9 cellular contexts compared by ENCODE assay signal in genomic region chr2:160381425-160381951, GRCh38.
DNase-seq lines count a peak whose midpoint lies in the region; ATAC-seq and TF ChIP-seq lines count a peak whose summit lies in the region.
"Had no signal": no experiment of that assay in that cellular context is flagged by ENCODE, and none has a peak within 500 bp of the region (broad histone marks: within the 10 kb centered on the region; RNA-seq: fewer than 3 reads in every experiment).

No MANE protein-coding gene starts in this region.

- no peak for TF ChIP-seq CTCF in mesothelial cell of epicardium (IDR thresholded peaks at IDR 0.05; ENCODE audit: unreplicated experiment)
- TF ChIP-seq CTCF in type B pancreatic cell (conservative IDR thresholded peaks at IDR 0.05): no peak

- no peaks in the 10 kb centered on the region for H3K9me3 Mint-ChIP-seq in activated T-cell treated with anti-CD3 and anti-CD28 coated beads, Interleukin-2, amount 50 U/mL, for 72 hours
- no peaks in the 10 kb centered on the region for H3K9me3 Mint-ChIP-seq in mesothelial cell of epicardium
- no peaks in the 10 kb centered on the region for H3K9me3 Mint-ChIP-seq in type B pancreatic cell

- no peaks in the 10 kb centered on the region for H3K27me3 Mint-ChIP-seq in activated T-cell treated with anti-CD3 and anti-CD28 coated beads, Interleukin-2, amount 50 U/mL, for 72 hours (ENCODE audit: low read depth)
- H3K27me3 Mint-ChIP-seq in mesothelial cell of epicardium (ENCODE audit: low read depth) (no peaks in the 10 kb centered on the region), type B pancreatic cell (no peaks in the 10 kb centered on the region)

- H3K4me1 Mint-ChIP-seq in activated T-cell treated with anti-CD3 and anti-CD28 coated beads, Interleukin-2, amount 50 U/mL, for 72 hours (ENCODE audit: low read depth): peaks cover 66% of the 10 kb centered on the region
- H3K4me1 Mint-ChIP-seq in mesothelial cell of epicardium (peaks cover 41% of the 10 kb centered on the region), type B pancreatic cell (ENCODE audit: unreplicated experiment) (peaks cover 27% of the 10 kb centered on the region)

- H3K27ac Mint-ChIP-seq in activated T-cell treated with anti-CD3 and anti-CD28 coated beads, Interleukin-2, amount 50 U/mL, for 72 hours: peak overlapping the region; percentile 58
- peak overlapping the region; percentile 68 for H3K27ac Mint-ChIP-seq in mesothelial cell of epicardium
- H3K27ac Mint-ChIP-seq in type B pancreatic cell: peak overlapping the region; percentile 12

- DNase-seq in activated T-cell treated with anti-CD3 and anti-CD28 coated beads, Interleukin-2, amount 50 U/mL, for 72 hours: no peak
- no peak for DNase-seq in activated T-cell treated with anti-CD3 and anti-CD28 coated beads, Interleukin-2, amount 50 U/mL, for 1 hour
- peak; percentile 59 for DNase-seq in dermis blood vessel endothelial cell
- DNase-seq in mesothelial cell of epicardium (ENCODE audit: low spot score in 2 of 2, unreplicated experiment in 2 of 2): no peak
- no peak for DNase-seq in type B pancreatic cell (ENCODE audit: extremely low spot score, unreplicated experiment)
- no peak for DNase-seq in NCI-H510A (lab: John Stamatoyannopoulos, UW)
- DNase-seq in NCI-H345 (lab: John Stamatoyannopoulos, UW): no peak
- DNase-seq in NCI-H1417 (lab: John Stamatoyannopoulos, UW): no peak
- DNase-seq: kidney glomerular epithelial cell had no signal

- peak overlapping the region in 1 of 2 donors; percentile 47 for H3K4me3 Mint-ChIP-seq in activated T-cell treated with anti-CD3 and anti-CD28 coated beads, Interleukin-2, amount 50 U/mL, for 72 hours
- H3K4me3 Mint-ChIP-seq in mesothelial cell of epicardium: no peak overlapping the region
- H3K4me3 Mint-ChIP-seq in type B pancreatic cell: no peak overlapping the region

- H3K36me3 Mint-ChIP-seq in activated T-cell treated with anti-CD3 and anti-CD28 coated beads, Interleukin-2, amount 50 U/mL, for 72 hours (ENCODE audit: insufficient read depth in 2 of 2): no peaks in the 10 kb centered on the region
- H3K36me3 Mint-ChIP-seq in mesothelial cell of epicardium (no peaks in the 10 kb centered on the region), type B pancreatic cell (no peaks in the 10 kb centered on the region)

- ATAC-seq in activated T-cell treated with anti-CD3 and anti-CD28 coated beads, Interleukin-2, amount 50 U/mL, for 72 hours (replicated peaks in 1 of 2): no peak

Comparison
In these comparisons a context has a peak if more than half of its experiments do, and no peak if none do; other contexts are left out.
1. H3K27ac Mint-ChIP-seq: peak in every context shown above with its lines; median percentile 68 in mesothelial cell of epicardium; 58 in activated T-cell treated with anti-CD3 and anti-CD28 coated beads, Interleukin-2, amount 50 U/mL, for 72 hours; 12 in type B pancreatic cell.